9 cellular contexts compared by ENCODE assay signal in genomic region chr4:5956285-5957021, GRCh38.
DNase-seq lines count a peak whose midpoint lies in the region; ATAC-seq and TF ChIP-seq lines count a peak whose summit lies in the region.
"Had no signal": no experiment of that assay in that cellular context is flagged by ENCODE, and none has a peak within 500 bp of the region (broad histone marks: within the 10 kb centered on the region; RNA-seq: fewer than 3 reads in every experiment).

No MANE protein-coding gene starts in this region.

- TF ChIP-seq CTCF in hepatocyte (IDR thresholded peaks at IDR 0.05; ENCODE audit: poor library complexity) (no peak), osteocyte (IDR thresholded peaks at IDR 0.05) (no peak), GM13977 (IDR thresholded peaks at IDR 0.05; ENCODE audit: extremely low read depth, insufficient read depth, missing control alignments) (no peak)

- H3K79me2 ChIP-seq in hepatocyte = no peaks in the 10 kb centered on the region

- H3K27me3 ChIP-seq in right cardiac atrium (ENCODE audit: control insufficient read depth, insufficient read depth) (peaks cover 1% of the 10 kb centered on the region), hepatocyte (peaks cover 6% of the 10 kb centered on the region)

- no peak overlapping the region for H3K27ac Mint-ChIP-seq in osteocyte (ENCODE audit: unreplicated experiment)
- no peak overlapping the region for H3K27ac Mint-ChIP-seq in activated CD8-positive, alpha-beta T cell treated with anti-CD3 and anti-CD28 coated beads, Interleukin-2, amount 10 ng/mL, durations not matched to agents 7 days and 5 days

- 30% methylated on average over 16 of the region's 16 CpGs for WGBS in right cardiac atrium
- WGBS in hepatocyte (ENCODE audit: low lambda C conversion rate, missing lambda C conversion rate) = 45% methylated on average over 16 of the region's 16 CpGs

- POLR2A ChIA-PET in activated CD8-positive, alpha-beta T cell treated with anti-CD3 and anti-CD28 coated beads, Interleukin-2, amount 10 ng/mL, durations not matched to agents 7 days and 5 days (lab: Charles Lee) = no interaction called here

- H3K4me1 ChIP-seq in right cardiac atrium (ENCODE audit: control insufficient read depth, insufficient read depth, low read length) (no peaks in the 10 kb centered on the region), hepatocyte (ENCODE audit: insufficient read depth) (no peaks in the 10 kb centered on the region)

- H3K9me3 ChIP-seq in right cardiac atrium (ENCODE audit: control insufficient read depth, low read length) (no peaks in the 10 kb centered on the region), hepatocyte (ENCODE audit: low read depth) (no peaks in the 10 kb centered on the region)

- no peaks in the 10 kb centered on the region for H3K4me1 Mint-ChIP-seq in osteocyte (ENCODE audit: unreplicated experiment)
- peaks cover 21% of the 10 kb centered on the region for H3K4me1 Mint-ChIP-seq in activated CD8-positive, alpha-beta T cell treated with anti-CD3 and anti-CD28 coated beads, Interleukin-2, amount 10 ng/mL, durations not matched to agents 7 days and 5 days (ENCODE audit: low read depth)

- H2AFZ ChIP-seq in hepatocyte = no peak overlapping the region

- peaks cover 31% of the 10 kb centered on the region for H3K27me3 Mint-ChIP-seq in osteocyte (ENCODE audit: unreplicated experiment)
- H3K27me3 Mint-ChIP-seq in activated CD8-positive, alpha-beta T cell treated with anti-CD3 and anti-CD28 coated beads, Interleukin-2, amount 10 ng/mL, durations not matched to agents 7 days and 5 days (ENCODE audit: low read depth) = no peaks in the 10 kb centered on the region

- H3K4me3 Mint-ChIP-seq in osteocyte (ENCODE audit: unreplicated experiment) = no peak overlapping the region
- no peak overlapping the region for H3K4me3 Mint-ChIP-seq in activated CD8-positive, alpha-beta T cell treated with anti-CD3 and anti-CD28 coated beads, Interleukin-2, amount 10 ng/mL, durations not matched to agents 7 days and 5 days

- H3K9me2 ChIP-seq in hepatocyte (replicated peaks; ENCODE audit: insufficient read depth) = no peaks in the 10 kb centered on the region

- ATAC-seq in right cardiac atrium = peak; percentile 56 to 61
- ATAC-seq in Right ventricle myocardium superior (ENCODE audit: poor library complexity) = no peak
- ATAC-seq in GM19324 (IDR thresholded peaks at IDR 0.05; ENCODE audit: low FRiP score, unreplicated experiment) = no peak
- ATAC-seq in activated CD8-positive, alpha-beta T cell treated with anti-CD3 and anti-CD28 coated beads, Interleukin-2, amount 10 ng/mL, durations not matched to agents 7 days and 5 days = no peak

- H3K27ac ChIP-seq in right cardiac atrium (ENCODE audit: low read length) = no peak overlapping the region
- no peak overlapping the region for H3K27ac ChIP-seq in hepatocyte
- H3K27ac ChIP-seq: epithelial cell of prostate had no signal

- DNase-seq in right cardiac atrium (peak in 1 of 3 donors; percentile 26), Right ventricle myocardium superior (no peak), NCI-H524 (lab: John Stamatoyannopoulos, UW) (peak; percentile 72 to 90), hepatocyte (ENCODE audit: low spot score) (peak; percentile 29), osteocyte (ENCODE audit: extremely low spot score, unreplicated experiment) (no peak), GM13977 (ENCODE audit: low spot score) (no peak)
- no peak for DNase-seq in activated CD8-positive, alpha-beta T cell treated with anti-CD3 and anti-CD28 coated beads, Interleukin-2, amount 10 ng/mL, durations not matched to agents 7 days and 5 days

- H3K4me3 ChIP-seq in right cardiac atrium (ENCODE audit: low read length) = no peak overlapping the region
- no peak overlapping the region for H3K4me3 ChIP-seq in hepatocyte

- no peaks in the 10 kb centered on the region for H3K9me3 Mint-ChIP-seq in osteocyte (ENCODE audit: unreplicated experiment)
- no peaks in the 10 kb centered on the region for H3K9me3 Mint-ChIP-seq in activated CD8-positive, alpha-beta T cell treated with anti-CD3 and anti-CD28 coated beads, Interleukin-2, amount 10 ng/mL, durations not matched to agents 7 days and 5 days (ENCODE audit: insufficient read depth)

- in situ Hi-C loops in GM13977 (cut with MboI; ENCODE audit: low pct_unique_long_range_greater_than_20kb, low sequenced_read_pairs, unreplicated experiment) = no loop called here

- H3K4me2 ChIP-seq in hepatocyte = no peak overlapping the region

- H3K36me3 ChIP-seq in hepatocyte (replicated peaks; ENCODE audit: insufficient read depth, low read depth) = no peaks in the 10 kb centered on the region

- no peaks in the 10 kb centered on the region for H3K36me3 Mint-ChIP-seq in osteocyte (ENCODE audit: unreplicated experiment)
- H3K36me3 Mint-ChIP-seq in activated CD8-positive, alpha-beta T cell treated with anti-CD3 and anti-CD28 coated beads, Interleukin-2, amount 10 ng/mL, durations not matched to agents 7 days and 5 days (ENCODE audit: low read depth) = no peaks in the 10 kb centered on the region

- intact Hi-C loops in right cardiac atrium (cut with DNase I) = no loop called here
- intact Hi-C loops in Right ventricle myocardium superior (cut with DNase I) = no loop called here

- H4K20me1 ChIP-seq in hepatocyte (ENCODE audit: insufficient read depth, poor library complexity, severe bottlenecking) = no peaks in the 10 kb centered on the region

- CTCF ChIA-PET in activated CD8-positive, alpha-beta T cell treated with anti-CD3 and anti-CD28 coated beads, Interleukin-2, amount 10 ng/mL, durations not matched to agents 7 days and 5 days (lab: Charles Lee) = no interaction called here

Comparison
In these comparisons a context has a peak if more than half of its experiments do, and no peak if none do; other contexts are left out.
1. ATAC-seq: peak in right cardiac atrium (2 of 2); none in Right ventricle myocardium superior (single experiment), GM19324 (single experiment) and activated CD8-positive, alpha-beta T cell treated with anti-CD3 and anti-CD28 coated beads, Interleukin-2, amount 10 ng/mL, durations not matched to agents 7 days and 5 days (single experiment).
2. DNase-seq: peak in NCI-H524 (2 of 2) and hepatocyte (single experiment); none in Right ventricle myocardium superior (single experiment), osteocyte (single experiment), GM13977 (single experiment) and activated CD8-positive, alpha-beta T cell treated with anti-CD3 and anti-CD28 coated beads, Interleukin-2, amount 10 ng/mL, durations not matched to agents 7 days and 5 days (single experiment).